In the genomic region with DNA sequence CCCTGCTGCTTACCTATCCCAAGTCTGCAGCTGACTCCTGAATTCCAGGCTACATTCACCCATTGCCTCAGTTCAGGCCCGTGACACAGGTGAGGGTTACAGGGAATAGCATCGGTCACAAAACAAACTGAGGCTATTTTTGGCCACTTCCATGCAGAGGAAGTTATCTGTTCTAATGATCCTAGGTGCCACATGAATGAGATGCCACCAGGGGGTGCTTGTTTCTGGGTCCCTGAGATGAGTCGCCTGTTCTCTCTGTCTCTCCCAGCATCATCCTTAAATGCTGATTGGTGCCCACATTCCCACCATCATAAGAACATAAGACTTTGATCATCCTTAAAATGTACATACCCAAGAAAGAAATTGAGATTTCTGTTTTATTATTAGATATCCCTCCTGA, we compare ENCODE assay signal across 1 cellular context.
TF ChIP-seq lines count a peak whose summit lies in the region.

No MANE protein-coding gene starts in this region.

TF ChIP-seq in GM23338, 12 proteins besides CTCF, POLR2A, EP300 and RAD21 (continued from another document):
- TF ChIP-seq REST (IDR thresholded peaks at IDR 0.05; ENCODE audit: unreplicated experiment) (no peak), CREB1 (CRISPR knock-in tag; IDR thresholded peaks at IDR 0.05; ENCODE audit: low read depth) (no peak), EZH2phosphoT487 (IDR thresholded peaks at IDR 0.05; ENCODE audit: unreplicated experiment) (no peak), ETS1 (IDR thresholded peaks at IDR 0.05) (no peak), JUNB (IDR thresholded peaks at IDR 0.05; ENCODE audit: unreplicated experiment) (no peak), ZNF331 (CRISPR knock-in tag; IDR thresholded peaks at IDR 0.05; ENCODE audit: low read depth) (no peak), POLR2AphosphoS5 (IDR thresholded peaks at IDR 0.05; ENCODE audit: low read depth) (no peak), ZNF114 (CRISPR knock-in tag; IDR thresholded peaks at IDR 0.05) (no peak), NANOG (IDR thresholded peaks at IDR 0.05; ENCODE audit: borderline replicate concordance) (no peak), EZH2 (IDR thresholded peaks at IDR 0.05; ENCODE audit: low read depth, unreplicated experiment) (no peak)
